Comparison of ENCODE assay signal across 8 cellular contexts in the genomic region with DNA sequence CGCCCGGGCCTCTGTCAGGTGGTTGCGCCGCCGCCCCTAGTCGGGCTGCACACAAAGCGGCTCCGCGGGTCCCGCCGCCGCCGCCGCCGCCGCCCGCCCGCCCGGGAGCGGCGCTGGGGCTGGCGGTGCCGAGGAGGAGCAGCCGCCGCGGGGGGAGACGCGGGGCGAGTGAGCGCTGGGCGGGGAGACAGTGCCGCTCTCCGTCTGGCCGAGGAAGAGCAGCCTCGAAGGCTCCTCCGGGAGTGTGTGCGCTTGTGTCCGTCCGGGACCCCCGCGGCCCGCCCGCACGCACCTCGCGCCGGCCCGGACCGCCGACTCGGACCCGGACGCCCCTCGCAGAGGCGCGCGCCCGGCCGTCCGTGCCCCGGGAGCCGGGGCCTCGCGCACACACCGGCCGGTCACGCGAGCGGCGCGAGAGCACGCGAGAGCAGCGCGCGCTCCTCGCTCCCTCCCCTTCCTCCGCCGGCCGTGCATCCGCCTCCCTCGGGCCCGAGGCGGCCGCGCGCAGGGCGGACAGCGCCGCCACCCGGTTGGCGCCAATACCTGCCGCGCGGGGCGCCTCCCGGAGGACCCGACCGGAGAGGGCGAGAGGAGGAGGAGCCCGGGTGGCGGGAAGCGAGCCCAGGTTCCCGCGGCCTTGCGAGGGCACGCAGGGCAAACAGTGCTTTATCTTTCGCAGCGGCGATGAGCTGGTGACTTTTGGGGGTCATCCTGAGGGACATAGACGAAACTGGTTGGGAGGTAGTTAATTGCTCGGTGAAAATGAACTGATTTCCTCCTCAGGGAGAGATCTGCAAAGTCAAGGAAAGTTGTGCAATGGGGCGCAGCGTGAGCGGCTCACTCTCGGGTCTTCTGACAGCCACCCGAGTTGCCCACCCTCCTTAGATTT. TPM values are rescaled to one million over a fixed set of nuclear protein-coding genes. Genes with fewer than 3 reads are reported as not detected.
DNase-seq lines count a peak whose midpoint lies in the region; ATAC-seq and TF ChIP-seq lines count a peak whose summit lies in the region.

A gene with protein sequence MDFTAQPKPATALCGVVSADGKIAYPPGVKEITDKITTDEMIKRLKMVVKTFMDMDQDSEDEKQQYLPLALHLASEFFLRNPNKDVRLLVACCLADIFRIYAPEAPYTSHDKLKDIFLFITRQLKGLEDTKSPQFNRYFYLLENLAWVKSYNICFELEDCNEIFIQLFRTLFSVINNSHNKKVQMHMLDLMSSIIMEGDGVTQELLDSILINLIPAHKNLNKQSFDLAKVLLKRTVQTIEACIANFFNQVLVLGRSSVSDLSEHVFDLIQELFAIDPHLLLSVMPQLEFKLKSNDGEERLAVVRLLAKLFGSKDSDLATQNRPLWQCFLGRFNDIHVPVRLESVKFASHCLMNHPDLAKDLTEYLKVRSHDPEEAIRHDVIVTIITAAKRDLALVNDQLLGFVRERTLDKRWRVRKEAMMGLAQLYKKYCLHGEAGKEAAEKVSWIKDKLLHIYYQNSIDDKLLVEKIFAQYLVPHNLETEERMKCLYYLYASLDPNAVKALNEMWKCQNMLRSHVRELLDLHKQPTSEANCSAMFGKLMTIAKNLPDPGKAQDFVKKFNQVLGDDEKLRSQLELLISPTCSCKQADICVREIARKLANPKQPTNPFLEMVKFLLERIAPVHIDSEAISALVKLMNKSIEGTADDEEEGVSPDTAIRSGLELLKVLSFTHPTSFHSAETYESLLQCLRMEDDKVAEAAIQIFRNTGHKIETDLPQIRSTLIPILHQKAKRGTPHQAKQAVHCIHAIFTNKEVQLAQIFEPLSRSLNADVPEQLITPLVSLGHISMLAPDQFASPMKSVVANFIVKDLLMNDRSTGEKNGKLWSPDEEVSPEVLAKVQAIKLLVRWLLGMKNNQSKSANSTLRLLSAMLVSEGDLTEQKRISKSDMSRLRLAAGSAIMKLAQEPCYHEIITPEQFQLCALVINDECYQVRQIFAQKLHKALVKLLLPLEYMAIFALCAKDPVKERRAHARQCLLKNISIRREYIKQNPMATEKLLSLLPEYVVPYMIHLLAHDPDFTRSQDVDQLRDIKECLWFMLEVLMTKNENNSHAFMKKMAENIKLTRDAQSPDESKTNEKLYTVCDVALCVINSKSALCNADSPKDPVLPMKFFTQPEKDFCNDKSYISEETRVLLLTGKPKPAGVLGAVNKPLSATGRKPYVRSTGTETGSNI (N-terminal part only) (minus strand): TSS at position 423 of the 889 bp plus-strand sequence. CDS start 1,334 bp downstream, outside the sequence.

- TF ChIP-seq CTCF in GM12872 (IDR thresholded peaks at IDR 0.05; ENCODE audit: insufficient read depth, low read depth, low read length) (peak; percentile 80), SU-DHL-6 (IDR thresholded peaks at IDR 0.05; ENCODE audit: insufficient read depth, low read length, poor library complexity, severe bottlenecking) (peak; percentile 63), transverse colon (IDR thresholded peaks at IDR 0.05) (peak; percentile 69 to 96 (median 83))

- in situ Hi-C loops in transverse colon (cut with MboI; ENCODE audit: low pct_ligation_motif_present in 1 of 4, low pct_unique_long_range_greater_than_20kb in 1 of 4, low sequenced_read_pairs in 3 of 4): loop anchor here in 3 of 4 donors (10.0 kb wide), 3 partner anchors 273 to 503 kb away; a partner anchor contains a TSS

- no CpG with 5 or more reads among the region's 117 CpGs for WGBS in trophoblast cell (ENCODE audit: extremely low coverage, insufficient coverage, insufficient read length)
- 0% methylated on average over 1 to 57 of the region's 117 CpGs for WGBS in transverse colon (ENCODE audit: low coverage in 1 of 2), 2 donors

- peak within 1 kb of the TSS; percentile 99 for H3K9ac ChIP-seq in SU-DHL-6 (ENCODE audit: low read length)
- H3K9ac ChIP-seq in trophoblast cell (ENCODE audit: low read length): peak within 1 kb of the TSS; percentile 98

- peak; percentile 12 for TF ChIP-seq POLR2A in transverse colon (IDR thresholded peaks at IDR 0.05)

- H2BK12ac ChIP-seq in trophoblast cell (ENCODE audit: low read length): no peak within 1 kb of the TSS

- intact Hi-C loops in Right ventricle myocardium superior (cut with DNase I): loop anchor here (2.0 to 10.0 kb wide), 5 partner anchors 73 to 510 kb away; a partner anchor contains a TSS
- intact Hi-C loops in transverse colon (cut with DNase I; ENCODE audit: low total_unique reads): loop anchor here (2.0 to 10.0 kb wide), 3 partner anchors 80 to 513 kb away; a partner anchor contains a TSS

- H3K18ac ChIP-seq in trophoblast cell (ENCODE audit: low read length): peak within 1 kb of the TSS; percentile 92

- no peaks in the 10 kb centered on the region; the same call in 1 of the 2 replicates for H4K20me1 ChIP-seq in SU-DHL-6 (ENCODE audit: low read depth, low read length)

- TF ChIP-seq EP300 in transverse colon (IDR thresholded peaks at IDR 0.05; ENCODE audit: low read depth): no peak

- H3K79me1 ChIP-seq in trophoblast cell (ENCODE audit: low read length): peaks cover 13% of the 10 kb centered on the region

- peaks cover 11% of the 10 kb centered on the region; the same call in 1 of the 2 replicates for H3F3A ChIP-seq in SU-DHL-6 (ENCODE audit: insufficient read depth)

- peaks cover 9% of the 10 kb centered on the region; the same call in 1 of the 2 replicates for H3K36me3 ChIP-seq in SU-DHL-6 (ENCODE audit: low read length)
- H3K36me3 ChIP-seq in trophoblast cell (ENCODE audit: control insufficient read depth in 1 of 2, insufficient read depth in 2 of 2, low read length in 2 of 2): peaks cover 11 to 20% of the 10 kb centered on the region in 2 experiments
- H3K36me3 ChIP-seq in transverse colon: peaks cover 0 to 13% (median 3%) of the 10 kb centered on the region in 4 donors

- H3K9me2 ChIP-seq in SU-DHL-6 (replicated peaks; ENCODE audit: insufficient read depth, low read length): no peaks in the 10 kb centered on the region

- peak within 1 kb of the TSS; percentile 29 for H4K12ac ChIP-seq in trophoblast cell (ENCODE audit: low read depth, low read length)

- peak within 1 kb of the TSS; percentile 87 for H4K8ac ChIP-seq in trophoblast cell (ENCODE audit: low read depth, low read length)

- DNase-seq in NCI-H1105 treated with DMSO at 0.1 percent for 48 hours (lab: John Stamatoyannopoulos, UW): peak; percentile 73
- DNase-seq in activated naive CD8-positive, alpha-beta T cell treated with anti-CD3 and anti-CD28 coated beads, Interleukin-2, amount 50 U/mL, for 16 hours (ENCODE audit: low read depth, low spot score): peak; percentile 72
- DNase-seq in Right ventricle myocardium superior: peak; percentile 93
- peak; percentile 88 to 95 for DNase-seq in trophoblast cell
- peak; percentile 91 for DNase-seq in transverse colon

- H2BK5ac ChIP-seq in trophoblast cell (ENCODE audit: low read depth, low read length, poor library complexity): peak within 1 kb of the TSS; percentile 71

- no peaks in the 10 kb centered on the region for H3K9me3 ChIP-seq in SU-DHL-6 (ENCODE audit: insufficient read depth, low read length)
- H3K9me3 ChIP-seq in trophoblast cell (ENCODE audit: insufficient read depth, low read depth, low read length): no peaks in the 10 kb centered on the region
- no peaks in the 10 kb centered on the region for H3K9me3 ChIP-seq in transverse colon

- peak within 1 kb of the TSS; percentile 52 for H2BK120ac ChIP-seq in trophoblast cell (ENCODE audit: insufficient read depth, low read length, poor library complexity)

- H3K4me2 ChIP-seq in SU-DHL-6 (ENCODE audit: low read depth, low read length, poor library complexity, severe bottlenecking): peak within 1 kb of the TSS; percentile 92
- peak within 1 kb of the TSS; percentile 81 for H3K4me2 ChIP-seq in trophoblast cell (ENCODE audit: low read length)

- peak within 1 kb of the TSS; percentile 95 for H3K4me3 ChIP-seq in SU-DHL-6 (ENCODE audit: insufficient read depth, low read length, poor library complexity, severe bottlenecking)
- H3K4me3 ChIP-seq in trophoblast cell (ENCODE audit: low read depth, low read length): peak within 1 kb of the TSS; percentile 89
- peak within 1 kb of the TSS; percentile 54 to 98 (median 92) for H3K4me3 ChIP-seq in transverse colon

- H3K79me2 ChIP-seq in SU-DHL-6 (ENCODE audit: insufficient read depth, low read length) (peaks cover 46% of the 10 kb centered on the region), trophoblast cell (ENCODE audit: control insufficient read depth, insufficient read depth, low read length, poor library complexity) (peaks cover 16% of the 10 kb centered on the region)

- peak within 1 kb of the TSS; percentile 68 for H3K14ac ChIP-seq in trophoblast cell (ENCODE audit: low read length)

- H2AFZ ChIP-seq in SU-DHL-6 (ENCODE audit: low read depth, low read length, severe bottlenecking) (peak within 1 kb of the TSS; percentile 84), trophoblast cell (ENCODE audit: insufficient read depth, low read length, poor library complexity) (peak within 1 kb of the TSS; percentile 73)

- H3K4ac ChIP-seq in trophoblast cell (ENCODE audit: low read depth, low read length): peak within 1 kb of the TSS; percentile 64

- H2AK5ac ChIP-seq in trophoblast cell (ENCODE audit: low read length): no peak within 1 kb of the TSS

- H3K27me3 ChIP-seq in SU-DHL-6 (ENCODE audit: low read length) (no peaks in the 10 kb centered on the region), trophoblast cell (ENCODE audit: insufficient read depth, low read length) (no peaks in the 10 kb centered on the region), transverse colon (no peaks in the 10 kb centered on the region)

- H3K23ac ChIP-seq in trophoblast cell (ENCODE audit: low read length): no peak within 1 kb of the TSS

- H4K91ac ChIP-seq in trophoblast cell (ENCODE audit: low read depth, low read length): peak within 1 kb of the TSS; percentile 88

- ATAC-seq in HG02678 (IDR thresholded peaks at IDR 0.05; ENCODE audit: unreplicated experiment) (peak; percentile 81), Right ventricle myocardium superior (ENCODE audit: poor library complexity) (peak; percentile 95)

- no peaks in the 10 kb centered on the region for H3K4me1 ChIP-seq in trophoblast cell (ENCODE audit: control insufficient read depth in 1 of 2, insufficient read depth in 2 of 2, low read length in 2 of 2)
- H3K4me1 ChIP-seq in transverse colon: peaks cover 11 to 33% (median 14%) of the 10 kb centered on the region in 4 donors

- H3K27ac ChIP-seq in SU-DHL-6 (ENCODE audit: low read depth, low read length): peak within 1 kb of the TSS; percentile 79
- peak within 1 kb of the TSS; percentile 96 for H3K27ac ChIP-seq in trophoblast cell (ENCODE audit: low read depth, low read length)
- peak within 1 kb of the TSS; percentile 97 to 98 (median 98) for H3K27ac ChIP-seq in transverse colon

RNA-seq across cellular contexts. Expression of the gene that starts here (rescaled TPM):
- total RNA-seq in Right ventricle myocardium superior: 31.1 TPM
- 32.5 and 33.8 TPM in 2 replicates for polyA plus RNA-seq in trophoblast cell (2013)
- 10 to 100 TPM; 62.1 to 74.0 (median 68.5) TPM for total RNA-seq in transverse colon

Comparison
In these comparisons a context has a peak if more than half of its experiments do, and no peak if none do; other contexts are left out.
1. Peak in every context shown above with its lines: DNase-seq, ATAC-seq, H3K4me3 ChIP-seq and H3K27ac ChIP-seq.